ENCODE assay signal across 17 cellular contexts in the genomic region with DNA sequence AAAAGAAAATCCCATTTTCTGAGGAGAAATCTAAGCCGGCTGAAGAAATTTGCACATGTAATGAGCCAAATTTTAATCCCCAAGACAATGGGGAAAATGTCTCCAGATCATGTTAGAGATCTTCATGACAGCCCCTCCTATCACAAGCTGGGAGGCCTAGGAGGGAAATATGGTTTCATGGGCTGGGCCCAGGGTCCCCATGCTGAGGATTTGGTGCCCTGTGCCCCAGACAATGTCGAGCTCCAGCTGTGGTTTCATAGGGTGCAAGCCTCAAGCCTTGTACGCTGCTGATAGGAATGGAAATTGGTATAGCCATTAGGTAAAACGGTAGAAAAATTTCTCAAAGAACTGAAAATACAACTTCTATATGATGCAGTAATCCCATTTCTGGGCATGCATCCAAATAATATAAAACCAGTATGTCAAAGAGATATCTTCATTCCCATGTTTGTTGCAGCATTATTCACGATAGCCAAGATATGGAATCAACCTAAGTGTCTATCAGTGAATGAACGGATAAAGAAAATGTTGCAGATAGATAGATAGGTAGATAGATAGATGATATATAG.
DNase-seq lines count a peak whose midpoint lies in the region; ATAC-seq and TF ChIP-seq lines count a peak whose summit lies in the region.
"Had no signal": no experiment of that assay in that cellular context is flagged by ENCODE, and none has a peak within 500 bp of the region (broad histone marks: within the 10 kb centered on the region; RNA-seq: fewer than 3 reads in every experiment).

No MANE protein-coding gene starts in this region.

- H3K4me1 ChIP-seq in HAP-1: peaks cover 16% of the 10 kb centered on the region
- H3K4me1 ChIP-seq: BLaER1 had no signal

- no peaks in the 10 kb centered on the region for H3K9me3 ChIP-seq in HAP-1
- H3K9me3 ChIP-seq: BLaER1, Caco-2 had no signal

- in situ Hi-C loops in HAP-1 (cut with MboI; ENCODE audit: low sequenced_read_pairs): no loop called here

- H3K4me3 ChIP-seq in HAP-1 (no peak overlapping the region), choroid plexus epithelial cell (ENCODE audit: low read depth, low read length) (no peak overlapping the region), retinal pigment epithelial cell (ENCODE audit: low read length) (no peak overlapping the region)
- H3K4me3 ChIP-seq: BLaER1, GM23338 had no signal

- DNase-seq in HAP-1 (ENCODE audit: low spot score in 2 of 2) (peak; percentile 57 to 62), choroid plexus epithelial cell (ENCODE audit: low read depth) (peak; percentile 30), retinal pigment epithelial cell (ENCODE audit: low read depth) (peak; percentile 58), NCI-H1417 (lab: John Stamatoyannopoulos, UW) (no peak), T-helper 2 cell (no peak)
- DNase-seq: Caco-2; CD4-positive, CD25-positive, alpha-beta regulatory T cell; CD8-positive, alpha-beta T cell; DMS153; DND-41; H9; HFFc6 had no signal

- peaks cover 46% of the 10 kb centered on the region for H3K4me1 Mint-ChIP-seq in nephron
- H3K4me1 Mint-ChIP-seq: B cell; CD4-positive, CD25-positive, alpha-beta regulatory T cell; H9 had no signal

- H3K36me3 ChIP-seq in HAP-1 (replicated peaks): no peaks in the 10 kb centered on the region
- H3K36me3 ChIP-seq: BLaER1 had no signal

- ATAC-seq in GM21367 (IDR thresholded peaks at IDR 0.05; ENCODE audit: unreplicated experiment): no peak
- ATAC-seq: CD8-positive, alpha-beta T cell; GM23338 had no signal

- H3K36me3 Mint-ChIP-seq in nephron (ENCODE audit: low read depth): no peaks in the 10 kb centered on the region
- H3K36me3 Mint-ChIP-seq: CD4-positive, CD25-positive, alpha-beta regulatory T cell; CD8-positive, alpha-beta T cell had no signal

- no peaks in the 10 kb centered on the region for H3K27me3 ChIP-seq in HAP-1 (ENCODE audit: low read depth)
- H3K27me3 ChIP-seq: BLaER1 had no signal

- H3K4me3 Mint-ChIP-seq in nephron: no peak overlapping the region
- H3K4me3 Mint-ChIP-seq: B cell; CD4-positive, CD25-positive, alpha-beta regulatory T cell; CD8-positive, alpha-beta T cell; GM23338; H9; HFFc6 had no signal

- H3K9me3 Mint-ChIP-seq in nephron: peaks cover 2% of the 10 kb centered on the region
- H3K9me3 Mint-ChIP-seq: CD8-positive, alpha-beta T cell; GM23338; H9; HFFc6 had no signal

- H3K27ac Mint-ChIP-seq in nephron: peak overlapping the region; percentile 12 to 84 (median 30)
- H3K27ac Mint-ChIP-seq: B cell; CD4-positive, CD25-positive, alpha-beta regulatory T cell; CD8-positive, alpha-beta T cell; GM23338; H9; HFFc6 had no signal

- TF ChIP-seq CTCF in choroid plexus epithelial cell (conservative IDR thresholded peaks at IDR 0.05; ENCODE audit: low read depth, low read length): no peak
- TF ChIP-seq CTCF in nephron (IDR thresholded peaks at IDR 0.05; ENCODE audit: unreplicated experiment in 3 of 3): no peak
- no peak for TF ChIP-seq CTCF in retinal pigment epithelial cell (conservative IDR thresholded peaks at IDR 0.05; ENCODE audit: low read depth, low read length)

- no peaks in the 10 kb centered on the region for H3K27me3 Mint-ChIP-seq in nephron (ENCODE audit: low read depth)
- H3K27me3 Mint-ChIP-seq: CD4-positive, CD25-positive, alpha-beta regulatory T cell had no signal

Comparison
In these comparisons a context has a peak if more than half of its experiments do, and no peak if none do; other contexts are left out.
1. DNase-seq: peak in HAP-1 (2 of 2), choroid plexus epithelial cell (single experiment) and retinal pigment epithelial cell (single experiment); none in NCI-H1417 (0 of 3) and T-helper 2 cell (0 of 5).